Comparison of ENCODE assay signal across 8 cellular contexts in the genomic region with DNA sequence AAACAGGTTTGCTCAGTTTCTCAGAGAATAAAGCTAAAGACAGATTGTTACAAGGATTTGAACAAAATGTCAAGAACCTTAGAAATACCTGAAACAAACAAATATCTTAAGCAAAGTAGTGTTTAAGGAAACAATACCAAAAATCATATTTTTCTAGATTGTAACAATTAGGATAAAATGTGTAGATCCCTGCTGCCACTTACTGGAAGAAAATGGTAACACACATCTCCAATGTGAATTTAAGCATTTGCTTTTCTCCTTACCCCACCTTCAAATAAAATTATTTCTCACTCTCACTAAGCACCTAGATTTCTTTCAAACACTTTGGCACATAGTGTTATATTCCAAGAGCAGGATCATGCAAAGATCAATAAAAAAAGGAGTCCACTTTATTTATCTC.
DNase-seq lines count a peak whose midpoint lies in the region; ATAC-seq and TF ChIP-seq lines count a peak whose summit lies in the region.

No MANE protein-coding gene starts in this region.

- no peaks in the 10 kb centered on the region for H3K79me2 ChIP-seq in SU-DHL-6 (ENCODE audit: insufficient read depth, low read length)

- no peak overlapping the region for H3K9ac ChIP-seq in SU-DHL-6 (ENCODE audit: low read length)

- peaks cover 5% of the 10 kb centered on the region; the same call in 1 of the 2 replicates for H3K36me3 ChIP-seq in SU-DHL-6 (ENCODE audit: low read length)

- ATAC-seq in HG02885 (IDR thresholded peaks at IDR 0.05; ENCODE audit: poor library complexity, unreplicated experiment): no peak

- TF ChIP-seq CTCF in GM13977 (IDR thresholded peaks at IDR 0.05; ENCODE audit: extremely low read depth, insufficient read depth, missing control alignments) (peak; percentile 43), SU-DHL-6 (IDR thresholded peaks at IDR 0.05; ENCODE audit: insufficient read depth, low read length, poor library complexity, severe bottlenecking) (peak; percentile 22)

- no peak overlapping the region for H3K4me3 ChIP-seq in SU-DHL-6 (ENCODE audit: insufficient read depth, low read length, poor library complexity, severe bottlenecking)

- H3F3A ChIP-seq in SU-DHL-6 (ENCODE audit: insufficient read depth): no peaks in the 10 kb centered on the region

- in situ Hi-C loops in GM13977 (cut with MboI; ENCODE audit: low pct_unique_long_range_greater_than_20kb, low sequenced_read_pairs, unreplicated experiment): no loop called here

- DNase-seq in AG08396 (ENCODE audit: low spot score) (peak; percentile 13), GM13977 (ENCODE audit: low spot score) (no peak), iPS-NIHi11 (ENCODE audit: low spot score) (peak; percentile 23), SHP77 (lab: John Stamatoyannopoulos, UW) (no peak)
- DNase-seq in activated CD4-positive, alpha-beta T cell treated with anti-CD3 and anti-CD28 coated beads for 48 hours: no peak
- DNase-seq in activated naive CD4-positive, alpha-beta T cell (lab: John Stamatoyannopoulos, UW): no peak

- H3K9me2 ChIP-seq in SU-DHL-6 (replicated peaks; ENCODE audit: insufficient read depth, low read length): no peaks in the 10 kb centered on the region

- no peaks in the 10 kb centered on the region for H4K20me1 ChIP-seq in SU-DHL-6 (ENCODE audit: low read depth, low read length)

- no peak overlapping the region for H3K4me2 ChIP-seq in SU-DHL-6 (ENCODE audit: low read depth, low read length, poor library complexity, severe bottlenecking)

- no peaks in the 10 kb centered on the region for H3K27me3 ChIP-seq in SU-DHL-6 (ENCODE audit: low read length)

- no peak overlapping the region for H2AFZ ChIP-seq in SU-DHL-6 (ENCODE audit: low read depth, low read length, severe bottlenecking)

- H3K9me3 ChIP-seq in SU-DHL-6 (ENCODE audit: insufficient read depth, low read length): no peaks in the 10 kb centered on the region

- H3K27ac ChIP-seq in SU-DHL-6 (ENCODE audit: low read depth, low read length): no peak overlapping the region

Comparison
In these comparisons a context has a peak if more than half of its experiments do, and no peak if none do; other contexts are left out.
1. DNase-seq: peak in AG08396 (single experiment) and iPS-NIHi11 (single experiment); none in GM13977 (single experiment), activated CD4-positive, alpha-beta T cell treated with anti-CD3 and anti-CD28 coated beads for 48 hours (single experiment), activated naive CD4-positive, alpha-beta T cell (0 of 4) and SHP77 (0 of 2).